Comparison of ENCODE assay signal across 2 cellular contexts in genomic region chr4:134762053-134762452, GRCh38.
TF ChIP-seq lines count a peak whose summit lies in the region.

No MANE protein-coding gene starts in this region.

TF ChIP-seq in SK-N-SH, 30 proteins besides CTCF, POLR2A, EP300 and RAD21 (continued from another document):
- TF ChIP-seq MAX (IDR thresholded peaks at IDR 0.05; ENCODE audit: low read depth), result no peak
- no peak for TF ChIP-seq EZH2phosphoT487 (IDR thresholded peaks at IDR 0.05; ENCODE audit: borderline replicate concordance, low read depth)
- no peak for TF ChIP-seq MXI1 (IDR thresholded peaks at IDR 0.05; ENCODE audit: low read depth, low read length)
- TF ChIP-seq FOSL2 (IDR thresholded peaks at IDR 0.05; ENCODE audit: borderline replicate concordance, low read depth), result no peak
- no peak for TF ChIP-seq RXRA (IDR thresholded peaks at IDR 0.05; ENCODE audit: borderline replicate concordance, low read depth)
- no peak for TF ChIP-seq GATA2 (CRISPR knock-in tag; IDR thresholded peaks at IDR 0.05)
- TF ChIP-seq SIN3A (IDR thresholded peaks at IDR 0.05; ENCODE audit: borderline replicate concordance, low read depth, low read length), result no peak
- TF ChIP-seq CHD2 (IDR thresholded peaks at IDR 0.05; ENCODE audit: low read length, partially characterized antibody), result no peak
- TF ChIP-seq IRF3 (IDR thresholded peaks at IDR 0.05; ENCODE audit: low read depth, low read length), result no peak
- TF ChIP-seq RCOR1 (IDR thresholded peaks at IDR 0.05; ENCODE audit: low read length), result no peak
- TF ChIP-seq NRF1 (IDR thresholded peaks at IDR 0.05; ENCODE audit: low read depth, low read length), result no peak

TF ChIP-seq in SK-N-SH treated with all-trans-retinoic acid at 6 μM for 48 hours, 23 proteins besides CTCF, POLR2A, EP300 and RAD21 (continued from another document):
- no peak for TF ChIP-seq TSHZ2 (CRISPR knock-in tag; IDR thresholded peaks at IDR 0.05)
- TF ChIP-seq PPARA (CRISPR knock-in tag; IDR thresholded peaks at IDR 0.05; ENCODE audit: borderline replicate concordance), result no peak
- TF ChIP-seq OSR1 (CRISPR knock-in tag; IDR thresholded peaks at IDR 0.05), result no peak
- no peak for TF ChIP-seq ZFP3 (CRISPR knock-in tag; IDR thresholded peaks at IDR 0.05)
- no peak for TF ChIP-seq ESRRG (CRISPR knock-in tag; IDR thresholded peaks at IDR 0.05)
- TF ChIP-seq ZC3H10 (CRISPR knock-in tag; IDR thresholded peaks at IDR 0.05), result no peak
- TF ChIP-seq PATZ1 (CRISPR knock-in tag; IDR thresholded peaks at IDR 0.05; ENCODE audit: borderline replicate concordance), result no peak
- no peak for TF ChIP-seq ZNF8 (CRISPR knock-in tag; IDR thresholded peaks at IDR 0.05)
